In the genomic region with DNA sequence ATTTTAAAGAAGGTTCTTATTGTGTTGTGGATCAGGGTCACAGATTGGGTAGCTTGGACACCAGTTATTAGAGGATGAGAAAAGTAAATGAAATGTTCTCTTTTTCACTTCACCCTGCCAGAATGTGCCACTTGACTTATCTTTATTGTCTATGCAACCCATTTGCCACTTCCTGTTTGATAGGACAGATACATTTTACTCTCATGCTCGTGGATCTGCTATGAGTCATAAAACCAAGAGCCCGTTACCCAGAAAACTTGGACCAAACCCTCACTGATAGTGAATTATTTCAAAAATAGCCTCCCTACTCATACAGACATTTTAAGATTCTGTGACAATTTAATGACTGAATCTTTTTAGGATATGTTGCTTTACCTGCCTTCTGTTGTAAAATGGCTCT, we compare ENCODE assay signal across 10 cellular contexts. TPM values are rescaled to one million over a fixed set of nuclear protein-coding genes. Genes with fewer than 3 reads are reported as not detected.
A peak's percentile ranks its signal among the peaks of the same experiment; 100 is the strongest.
DNase-seq lines count a peak whose midpoint lies in the region; ATAC-seq, FAIRE-seq and TF ChIP-seq lines count a peak whose summit lies in the region.
"Had no signal": no experiment of that assay in that cellular context is flagged by ENCODE, and none has a peak within 500 bp of the region (broad histone marks: within the 10 kb centered on the region; RNA-seq: fewer than 3 reads in every experiment).

No MANE protein-coding gene starts in this region.

- no peak for TF ChIP-seq POLR2A in A549 (IDR thresholded peaks at IDR 0.05; ENCODE audit: low read length)

- H3K27ac ChIP-seq in A549 (no peak overlapping the region), GM23338 (ENCODE audit: low read depth) (no peak overlapping the region), PC-9 (no peak overlapping the region), endodermal cell (ENCODE audit: low read depth, low read length) (no peak overlapping the region)

- CTCF ChIA-PET in A549 (lab: Yijun Ruan, JAX) (interaction anchor here (0.8 to 1.6 kb wide), 2 partner anchors 13 to 267 kb away, joined by 3 read pairs; partner anchors contain the start of gene YLPM1), PC-9 (lab: Charles Lee) (interaction anchor here (1.1 kb wide), 1 partner anchor 117 kb away, joined by 3 read pairs; the partner anchor contains the start of gene LTBP2)

- TF ChIP-seq EP300 in A549 (IDR thresholded peaks at IDR 0.05): no peak

- peaks cover 8% of the 10 kb centered on the region for H3K27me3 Mint-ChIP-seq in GM23338 (ENCODE audit: insufficient read depth, low read depth, poor library complexity)
- no peaks in the 10 kb centered on the region for H3K27me3 Mint-ChIP-seq in endodermal cell (ENCODE audit: insufficient read depth)
- H3K27me3 Mint-ChIP-seq: T-helper 17 cell had no signal

- H3K79me2 ChIP-seq in GM23338 (replicated peaks; ENCODE audit: insufficient read depth): peaks cover 43% of the 10 kb centered on the region
- H3K79me2 ChIP-seq in PC-9 (ENCODE audit: low read depth): peaks cover 53% of the 10 kb centered on the region

- H3K9me2 ChIP-seq in GM23338 (ENCODE audit: insufficient read depth) (no peaks in the 10 kb centered on the region), PC-9 (ENCODE audit: insufficient read depth) (no peaks in the 10 kb centered on the region)

- POLR2A ChIA-PET in A549 (lab: Yijun Ruan, JAX) (no interaction called here), PC-9 (lab: Charles Lee; ENCODE audit: unreplicated experiment) (no interaction called here)

- no peaks in the 10 kb centered on the region for H3K9me3 Mint-ChIP-seq in GM23338
- no peaks in the 10 kb centered on the region for H3K9me3 Mint-ChIP-seq in endodermal cell

- H3K4me3 ChIP-seq in A549 (no peak overlapping the region), GM23338 (no peak overlapping the region), PC-9 (peak overlapping the region; percentile 81; the same call in 1 of the 2 replicates), endodermal cell (ENCODE audit: low read length) (peak overlapping the region; percentile 98)

- H3K4me2 ChIP-seq in A549 (peak overlapping the region; percentile 81; the same call in 2 of the 3 replicates), GM23338 (no peak overlapping the region), PC-9 (peak overlapping the region; percentile 90)

- ATAC-seq in A549 (no peak), GM23338 (no peak), HG03520 (IDR thresholded peaks at IDR 0.05; ENCODE audit: unreplicated experiment) (no peak)
- ATAC-seq: T-helper 17 cell had no signal

- H3K9ac ChIP-seq in endodermal cell (ENCODE audit: extremely low read depth, low read length, poor library complexity, severe bottlenecking): no peak overlapping the region

- no peak for TF ChIP-seq CTCF in A549 (IDR thresholded peaks at IDR 0.05)
- no peak for TF ChIP-seq CTCF in GM23338 (conservative IDR thresholded peaks at IDR 0.05; ENCODE audit: low read depth in 2 of 2)
- TF ChIP-seq CTCF in PC-9 (conservative IDR thresholded peaks at IDR 0.05): no peak
- no peak for TF ChIP-seq CTCF in endodermal cell (conservative IDR thresholded peaks at IDR 0.05)

- FAIRE-seq in A549 (lab: Jason Lieb, UNC): no peak

- no TSS peak for BruUV-seq in PC-9 (replicated peaks; lab: Mats Ljungman, UMichigan)

- H3K36me3 ChIP-seq in GM23338 (ENCODE audit: insufficient read depth) (0 out of 2 replicates have a peak, but pooled peaks cover 6% of the 10 kb centered on the region), PC-9 (ENCODE audit: low read depth) (peaks cover 19% of the 10 kb centered on the region), endodermal cell (ENCODE audit: control insufficient read depth, insufficient read depth, low read length) (peaks cover 24% of the 10 kb centered on the region)

- DNase-seq in A549 (ENCODE audit: low read depth in 1 of 2, low spot score in 1 of 2): no peak
- DNase-seq in GM23338 (ENCODE audit: low spot score): no peak
- no peak for DNase-seq in PC-9
- no peak for DNase-seq in endodermal cell
- no peak for DNase-seq in NCI-H1048 (lab: John Stamatoyannopoulos, UW)
- DNase-seq in HCEC 1CT: no peak
- DNase-seq in 8988T: no peak
- DNase-seq: NCI-H1417, T-helper 17 cell had no signal

- H3K4me3 Mint-ChIP-seq in GM23338: peak overlapping the region; percentile 94
- H3K4me3 Mint-ChIP-seq in endodermal cell: no peak overlapping the region
- H3K4me3 Mint-ChIP-seq: T-helper 17 cell had no signal

- peaks cover 5% of the 10 kb centered on the region; the same call in 2 of the 3 replicates for H3K36me3 Mint-ChIP-seq in GM23338 (ENCODE audit: low read depth)
- H3K36me3 Mint-ChIP-seq in endodermal cell (ENCODE audit: low read depth): peaks cover 11% of the 10 kb centered on the region

- WGBS in A549 (ENCODE audit: missing lambda C conversion rate): 87% methylated on average over 2 of the region's 2 CpGs
- WGBS in endodermal cell (ENCODE audit: insufficient coverage in 1 of 2, insufficient read length in 1 of 2), 2 experiments: 97 to 100% methylated on average over 2 of the region's 2 CpGs

- intact Hi-C loops in PC-9 (cut with micrococcal nuclease; ENCODE audit: unreplicated experiment): no loop called here

- H3F3A ChIP-seq in GM23338 (replicated peaks; ENCODE audit: low read depth) (peaks cover 11% of the 10 kb centered on the region), PC-9 (ENCODE audit: insufficient read depth, low read depth) (peaks cover 61% of the 10 kb centered on the region)

- H3K9me3 ChIP-seq in A549 (no peaks in the 10 kb centered on the region), PC-9 (ENCODE audit: insufficient read depth, low read depth) (no peaks in the 10 kb centered on the region), endodermal cell (ENCODE audit: control insufficient read depth, low read length) (no peaks in the 10 kb centered on the region)

- no peak for TF ChIP-seq RAD21 in A549 (conservative IDR thresholded peaks at IDR 0.05 in 1 of 2, IDR thresholded peaks at IDR 0.05 in 1 of 2)

- H3K27me3 ChIP-seq in GM23338 (ENCODE audit: insufficient read depth) (no peaks in the 10 kb centered on the region), PC-9 (ENCODE audit: insufficient read depth, low read depth) (no peaks in the 10 kb centered on the region), endodermal cell (ENCODE audit: control insufficient read depth, insufficient read depth, low read length, poor library complexity, severe bottlenecking) (no peaks in the 10 kb centered on the region)

- H2AFZ ChIP-seq in GM23338: no peak overlapping the region
- no peak overlapping the region for H2AFZ ChIP-seq in PC-9

- H3K4me1 Mint-ChIP-seq in GM23338: peaks cover 31% of the 10 kb centered on the region
- peaks cover 13% of the 10 kb centered on the region for H3K4me1 Mint-ChIP-seq in endodermal cell

- no peak overlapping the region for H3K27ac Mint-ChIP-seq in GM23338
- no peak overlapping the region for H3K27ac Mint-ChIP-seq in endodermal cell
- H3K27ac Mint-ChIP-seq: T-helper 17 cell had no signal

- peaks cover under 1% of the 10 kb centered on the region; the same call in 1 of the 2 replicates for H4K20me1 ChIP-seq in GM23338 (replicated peaks; ENCODE audit: insufficient read depth)
- no peaks in the 10 kb centered on the region; the same call in 1 of the 2 replicates for H4K20me1 ChIP-seq in PC-9 (ENCODE audit: insufficient read depth)

- H3K4me1 ChIP-seq in A549: peaks cover 21% of the 10 kb centered on the region
- H3K4me1 ChIP-seq in GM23338 (ENCODE audit: insufficient read depth): peaks cover 30% of the 10 kb centered on the region
- H3K4me1 ChIP-seq in PC-9 (replicated peaks; ENCODE audit: insufficient read depth): peaks cover 40% of the 10 kb centered on the region
- H3K4me1 ChIP-seq in endodermal cell (ENCODE audit: control insufficient read depth, insufficient read depth, low read length): no peaks in the 10 kb centered on the region

TF ChIP-seq in A549, 52 proteins besides CTCF, POLR2A, EP300 and RAD21 (continues in another document):
- TF ChIP-seq, protein P1, sequence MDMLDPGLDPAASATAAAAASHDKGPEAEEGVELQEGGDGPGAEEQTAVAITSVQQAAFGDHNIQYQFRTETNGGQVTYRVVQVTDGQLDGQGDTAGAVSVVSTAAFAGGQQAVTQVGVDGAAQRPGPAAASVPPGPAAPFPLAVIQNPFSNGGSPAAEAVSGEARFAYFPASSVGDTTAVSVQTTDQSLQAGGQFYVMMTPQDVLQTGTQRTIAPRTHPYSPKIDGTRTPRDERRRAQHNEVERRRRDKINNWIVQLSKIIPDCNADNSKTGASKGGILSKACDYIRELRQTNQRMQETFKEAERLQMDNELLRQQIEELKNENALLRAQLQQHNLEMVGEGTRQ (IDR thresholded peaks at IDR 0.05): no peak
- no peak for TF ChIP-seq ESRRA (IDR thresholded peaks at IDR 0.05; ENCODE audit: borderline replicate concordance, low read length)

TF ChIP-seq in GM23338, 12 proteins besides CTCF, POLR2A, EP300 and RAD21 (continues in another document):
- TF ChIP-seq EZH2 (IDR thresholded peaks at IDR 0.05; ENCODE audit: low read depth, unreplicated experiment): no peak
- TF ChIP-seq NANOG (IDR thresholded peaks at IDR 0.05; ENCODE audit: borderline replicate concordance): no peak
- no peak for TF ChIP-seq STAT1 (IDR thresholded peaks at IDR 0.05; ENCODE audit: unreplicated experiment)
- no peak for TF ChIP-seq ZNF331 (CRISPR knock-in tag; IDR thresholded peaks at IDR 0.05; ENCODE audit: low read depth)
- TF ChIP-seq EZH2phosphoT487 (IDR thresholded peaks at IDR 0.05; ENCODE audit: unreplicated experiment): no peak

RNA-seq across cellular contexts. Expression of gene ISCA2, which starts 1.8 kb away (rescaled TPM):
- 38.8 and 49.3 TPM in 2 replicates for polyA plus RNA-seq in A549 (2011; rRNA removed)
- polyA plus RNA-seq in A549 (2012; cell fraction: cytosol; rRNA removed): 35.2 and 36.4 TPM in 2 replicates
- 8.7 and 10.9 TPM in 2 replicates for polyA plus RNA-seq in A549 (2012; cell fraction: nucleus; rRNA removed)
- polyA plus RNA-seq in A549 (2017; fragmentation: RNase III; extraction: RNeasy Plus Mini Kit Qiagen cat#74134 plus additional on column Dnase treatment): 41.3 to 48.8 TPM (median 45.8 TPM) in 3 replicates
- polyA minus RNA-seq in A549 (2011; rRNA and poly(A)+ RNA removed): 6.5 and 6.9 TPM in 2 replicates
- total RNA-seq in GM23338 (2014; rRNA removed; shearing (Covaris generic)): 24.9 and 44.0 TPM in 2 replicates
- 156 and 171 TPM in 2 replicates for polyA plus RNA-seq in GM23338 (2016; fragmentation: Nextera tagmentation; extraction: Ambion mirVana)
- total RNA-seq in PC-9 (2021): 83.2 and 86.5 TPM in 2 replicates
- total RNA-seq in endodermal cell: 10 to 100 TPM; 40.5 to 58.1 TPM
- polyA plus RNA-seq in endodermal cell (2013, experiment 1 of 2): 46.9 TPM
- 41.9 TPM for polyA plus RNA-seq in endodermal cell (2013, experiment 2 of 2)

RNA-seq across cellular contexts. Expression of gene NPC2, which starts 2.3 kb away (rescaled TPM):
- polyA plus RNA-seq in A549 (2011; rRNA removed) (97.7 and 124 TPM in 2 replicates), A549 (2017; fragmentation: RNase III; extraction: RNeasy Plus Mini Kit Qiagen cat#74134 plus additional on column Dnase treatment) (345 to 465 TPM (median 457 TPM) in 3 replicates), GM23338 (2016; fragmentation: Nextera tagmentation; extraction: Ambion mirVana) (344 and 354 TPM in 2 replicates)
- 284 and 295 TPM in 2 replicates for polyA plus RNA-seq in A549 (2012; cell fraction: cytosol; rRNA removed)
- polyA plus RNA-seq in A549 (2012; cell fraction: nucleus; rRNA removed): 193 and 247 TPM in 2 replicates
- 67.1 and 90.8 TPM in 2 replicates for polyA minus RNA-seq in A549 (2011; rRNA and poly(A)+ RNA removed)
- 287 and 331 TPM in 2 replicates for total RNA-seq in GM23338 (2014; rRNA removed; shearing (Covaris generic))
- total RNA-seq in PC-9 (2021) (1,010 and 1,208 TPM in 2 replicates), endodermal cell (100 to 1,000 TPM; 279 to 462 TPM)
- 171 TPM for polyA plus RNA-seq in endodermal cell (2013, experiment 1 of 2)
- polyA plus RNA-seq in endodermal cell (2013, experiment 2 of 2): 175 TPM

Comparison
In these comparisons a context has a peak if more than half of its experiments do, and no peak if none do; other contexts are left out.
1. H3K4me3 ChIP-seq: peak in PC-9 (single experiment) and endodermal cell (single experiment); none in A549 (single experiment) and GM23338 (single experiment).